ENCODE assay signal across 19 cellular contexts in the genomic region with DNA sequence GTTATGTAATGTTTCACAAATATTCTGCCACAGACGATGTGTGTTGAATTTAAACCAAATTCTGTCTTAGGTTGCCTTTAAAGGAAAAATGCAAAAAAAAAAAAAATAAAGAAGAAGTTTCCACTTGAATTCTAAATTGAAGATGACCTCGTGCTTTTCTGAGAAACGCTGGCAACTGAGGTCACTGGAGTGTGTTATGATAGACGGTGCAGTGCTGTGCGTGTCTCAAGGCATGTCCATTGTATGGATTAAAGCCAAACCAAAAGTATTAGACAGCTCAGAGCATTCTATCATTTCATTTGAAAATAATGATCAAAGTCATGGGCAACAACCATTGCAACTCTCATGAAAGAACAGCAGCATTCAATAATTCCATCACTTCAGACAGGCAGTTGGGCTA.
"Had no signal": no experiment of that assay in that cellular context is flagged by ENCODE, and none has a peak within 500 bp of the region (broad histone marks: within the 10 kb centered on the region; RNA-seq: fewer than 3 reads in every experiment).

No MANE protein-coding gene starts in this region.

- H3K4me1 ChIP-seq: foreskin keratinocyte, suprapubic skin, thyroid gland, upper lobe of left lung, uterus had no signal

- H3K4me3 ChIP-seq: mucosa of descending colon, ovary, suprapubic skin, thyroid gland, upper lobe of left lung, uterus had no signal

- H3K36me3 ChIP-seq: ovary, suprapubic skin, thyroid gland, upper lobe of left lung, uterus had no signal

- DNase-seq: dermis blood vessel endothelial cell; foreskin keratinocyte; head of caudate nucleus; hippocampal formation; mammary epithelial cell; mucosa of descending colon; natural killer cell; ovary; right cardiac atrium; small intestine; stimulated activated CD4-positive, alpha-beta T cell treated with anti-CD3 and anti-CD28 coated beads, Interleukin-2, amount 100 ng/mL, for 48 hours; stimulated activated CD8-positive, alpha-beta memory T cell treated with anti-CD3 and anti-CD28 coated beads, Interleukin-4, amount 100 ng/mL, for 48 hours; stimulated activated naive CD8-positive, alpha-beta T cell treated with anti-CD3 and anti-CD28 coated beads, Interleukin-15, Interleukin-2, amounts not matched to agents 100 U/mL and 50 U/mL, for 24 hours; thyroid gland; upper lobe of left lung; uterus had no signal

- H3K27me3 ChIP-seq: ovary, suprapubic skin, thyroid gland, upper lobe of left lung, uterus had no signal

- H3K9me3 ChIP-seq: mucosa of descending colon, ovary, suprapubic skin, thyroid gland, upper lobe of left lung, uterus had no signal

- ATAC-seq: foreskin keratinocyte; left lobe of liver; mucosa of descending colon; natural killer cell; right cardiac atrium; stimulated activated effector memory CD8-positive, alpha-beta T cell treated with anti-CD3 and anti-CD28 coated beads, Interleukin-12 subunit alpha, Interleukin-12 subunit beta, amount 100 ng/mL, for 72 hours; stimulated activated naive CD8-positive, alpha-beta T cell treated with anti-CD3 and anti-CD28 coated beads, Interleukin-15, Interleukin-2, amounts not matched to agents 100 U/mL and 50 U/mL, for 24 hours had no signal

- H3K27ac ChIP-seq: foreskin keratinocyte, ovary, suprapubic skin, thyroid gland, upper lobe of left lung, uterus had no signal
